31 cellular contexts compared by ENCODE assay signal in the genomic region with DNA sequence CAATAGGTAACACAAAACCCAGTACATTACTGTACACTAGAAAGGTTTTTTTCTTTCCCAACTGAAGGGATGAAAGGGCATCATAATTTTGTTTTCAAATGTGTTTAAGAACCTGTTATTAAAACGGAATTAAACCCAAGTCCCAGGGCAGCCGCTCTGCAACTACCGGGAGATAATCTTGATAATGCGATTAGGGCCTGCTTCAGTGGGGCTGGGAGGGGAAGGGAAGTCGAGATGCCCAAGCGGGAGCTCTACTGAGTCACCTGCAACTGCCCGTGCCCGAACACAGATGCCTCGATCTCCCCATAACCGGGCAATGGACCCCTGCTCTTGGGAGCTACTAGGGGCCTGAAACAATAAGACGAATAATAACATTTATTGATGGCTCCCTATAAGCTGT.
"Had no signal": no experiment of that assay in that cellular context is flagged by ENCODE, and none has a peak within 500 bp of the region (broad histone marks: within the 10 kb centered on the region; RNA-seq: fewer than 3 reads in every experiment).

No MANE protein-coding gene starts in this region.

- H3K4me3 ChIP-seq: hepatocyte, lung, ovary, smooth muscle cell, uterus had no signal

- H3K4me1 ChIP-seq: esophagus squamous epithelium, left ventricle myocardium inferior, uterus had no signal

- H3K36me3 ChIP-seq: esophagus squamous epithelium, left ventricle myocardium inferior, neutrophil, ovary, uterus had no signal

- H3K27ac Mint-ChIP-seq: activated naive CD8-positive, alpha-beta T cell; activated T-cell treated with anti-CD3 and anti-CD28 coated beads, Interleukin-2, amount 50 U/mL, for 72 hours; natural killer cell treated with Interleukin-12 subunit alpha and Interleukin-12 subunit beta and Interleukin-15 and Interleukin-18, amount 100 ng/mL, for 72 hours; progenitor cell of endocrine pancreas; stimulated activated memory B cell treated with anti-CD40 and anti-IgM and Interleukin-4, amounts not matched to agents 10 μg/mL and 1 μg/mL and 100 μg/mL, for 72 hours; type B pancreatic cell had no signal

- H3K4me1 Mint-ChIP-seq: stimulated activated memory B cell treated with anti-CD40 and anti-IgM and Interleukin-4, amounts not matched to agents 10 μg/mL and 1 μg/mL and 100 μg/mL, for 72 hours had no signal

- H3K4me3 Mint-ChIP-seq: activated naive CD8-positive, alpha-beta T cell; activated T-cell treated with anti-CD3 and anti-CD28 coated beads, Interleukin-2, amount 50 U/mL, for 72 hours; natural killer cell treated with Interleukin-12 subunit alpha and Interleukin-12 subunit beta and Interleukin-15 and Interleukin-18, amount 100 ng/mL, for 72 hours; stimulated activated memory B cell treated with anti-CD40 and anti-IgM and Interleukin-4, amounts not matched to agents 10 μg/mL and 1 μg/mL and 100 μg/mL, for 72 hours; stimulated activated naive CD8-positive, alpha-beta T cell treated with anti-CD3 and anti-CD28 coated beads, Interleukin-15, amount 100 ng/mL, for 72 hours; type B pancreatic cell had no signal

- DNase-seq: activated CD4-positive, alpha-beta T cell treated with anti-CD3 and anti-CD28 coated beads for 4 hours; activated CD4-positive, alpha-beta T cell treated with anti-CD3 and anti-CD28 coated beads, Interleukin-2, amount 50 U/mL, for 4 hours; activated naive CD4-positive, alpha-beta T cell; activated T-cell treated with anti-CD3 and anti-CD28 coated beads for 4 hours; activated T-cell treated with anti-CD3 and anti-CD28 coated beads, Interleukin-2, amount 50 U/mL, for 72 hours; anterior cingulate cortex; dermis blood vessel endothelial cell; effector CD4-positive, alpha-beta T cell; esophagus squamous epithelium; foreskin melanocyte; glutamatergic neuron; islet precursor cell; left ventricle myocardium inferior; mesendoderm; ovary; stimulated activated CD4-positive, alpha-beta T cell treated with anti-CD3 and anti-CD28 coated beads, Interleukin-1b, Interleukin-23, amount 100 ng/mL, for 48 hours; stimulated activated CD4-positive, alpha-beta T cell treated with anti-CD3 and anti-CD28 coated beads, Interleukin-4, amount 100 ng/mL, for 4 hours; stimulated activated CD8-positive, alpha-beta memory T cell treated with anti-CD3 and anti-CD28 coated beads, Interleukin-4, amount 100 ng/mL, for 48 hours; stimulated activated naive CD8-positive, alpha-beta T cell treated with anti-CD3 and anti-CD28 coated beads, Interleukin-15, amount 100 ng/mL, for 72 hours; substantia nigra; T-helper 2 cell; uterus had no signal

- H3K9me3 ChIP-seq: esophagus squamous epithelium, left ventricle myocardium inferior, neutrophil, ovary, uterus had no signal

- H3K36me3 Mint-ChIP-seq: activated naive CD8-positive, alpha-beta T cell; natural killer cell treated with Interleukin-12 subunit alpha and Interleukin-12 subunit beta and Interleukin-15 and Interleukin-18, amount 100 ng/mL, for 72 hours; stimulated activated memory B cell treated with anti-CD40 and anti-IgM and Interleukin-4, amounts not matched to agents 10 μg/mL and 1 μg/mL and 100 μg/mL, for 72 hours had no signal

- H3K27me3 Mint-ChIP-seq: type B pancreatic cell had no signal

- H3K27me3 ChIP-seq: esophagus squamous epithelium, hepatocyte, neutrophil, ovary, uterus had no signal

- H3K9me3 Mint-ChIP-seq: activated T-cell treated with anti-CD3 and anti-CD28 coated beads, Interleukin-2, amount 50 U/mL, for 72 hours; natural killer cell treated with Interleukin-12 subunit alpha and Interleukin-12 subunit beta and Interleukin-15 and Interleukin-18, amount 100 ng/mL, for 72 hours; stimulated activated memory B cell treated with anti-CD40 and anti-IgM and Interleukin-4, amounts not matched to agents 10 μg/mL and 1 μg/mL and 100 μg/mL, for 72 hours; stimulated activated naive CD8-positive, alpha-beta T cell treated with anti-CD3 and anti-CD28 coated beads, Interleukin-15, amount 100 ng/mL, for 72 hours; type B pancreatic cell had no signal

- ATAC-seq: activated T-cell treated with anti-CD3 and anti-CD28 coated beads, Interleukin-2, amount 50 U/mL, for 72 hours; natural killer cell treated with Interleukin-12 subunit alpha and Interleukin-12 subunit beta and Interleukin-15 and Interleukin-18, amount 100 ng/mL, for 72 hours; stimulated activated memory B cell treated with anti-CD40 and anti-IgM and Interleukin-4, amounts not matched to agents 10 μg/mL and 1 μg/mL and 100 μg/mL, for 72 hours; stimulated activated naive CD8-positive, alpha-beta T cell treated with anti-CD3 and anti-CD28 coated beads, Interleukin-15, amount 100 ng/mL, for 72 hours had no signal
